ENCODE assay signal across 14 cellular contexts in genomic region chr9:123318961-123319421, GRCh38. TPM values are rescaled to one million over a fixed set of nuclear protein-coding genes. Genes with fewer than 3 reads are reported as not detected.
A peak's percentile ranks its signal among the peaks of the same experiment; 100 is the strongest.
DNase-seq lines count a peak whose midpoint lies in the region; FAIRE-seq and TF ChIP-seq lines count a peak whose summit lies in the region.
"Had no signal": no experiment of that assay in that cellular context is flagged by ENCODE, and none has a peak within 500 bp of the region (broad histone marks: within the 10 kb centered on the region; RNA-seq: fewer than 3 reads in every experiment).

No MANE protein-coding gene starts in this region.

- no peak overlapping the region for H2BK15ac ChIP-seq in H1 (ENCODE audit: low read length)

- H3K23me2 ChIP-seq in H1 (ENCODE audit: low read depth, low read length), result no peaks in the 10 kb centered on the region; the same call in 1 of the 2 replicates

- no peak for FAIRE-seq in H1 (lab: Jason Lieb, UNC)

- no peaks in the 10 kb centered on the region for H4K20me1 ChIP-seq in H1 (replicated peaks in 1 of 2; ENCODE audit: control insufficient read depth in 1 of 2, insufficient read depth in 2 of 2, low read length in 2 of 2)
- no peaks in the 10 kb centered on the region for H4K20me1 ChIP-seq in OCI-LY7 (ENCODE audit: insufficient read depth, low read length)

- H4K91ac ChIP-seq in H1 (replicated peaks; ENCODE audit: insufficient read length, low read length), result peak overlapping the region; percentile 20

- H2AFZ ChIP-seq in H1 (ENCODE audit: low read length), result no peak overlapping the region
- H2AFZ ChIP-seq in parathyroid adenoma, result peak overlapping the region; percentile 45
- no peak overlapping the region for H2AFZ ChIP-seq in OCI-LY7 (ENCODE audit: low read length)

- H2BK120ac ChIP-seq in H1 (replicated peaks; ENCODE audit: low read depth, low read length), result no peak overlapping the region

- H3K56ac ChIP-seq in H1 (replicated peaks; ENCODE audit: insufficient read length, low read depth, low read length), result no peak overlapping the region

- no peak overlapping the region for H3K9ac ChIP-seq in H1 (replicated peaks in 1 of 4; ENCODE audit: extremely low read depth in 1 of 4, low read depth in 3 of 4, low read length in 3 of 4)
- H3K9ac ChIP-seq in parathyroid adenoma, result no peak overlapping the region

- H3K27me3 ChIP-seq in H1 (replicated peaks in 1 of 4; ENCODE audit: control insufficient read depth in 3 of 4, extremely low read depth in 1 of 4, insufficient read depth in 3 of 4, low read length in 3 of 4) (no peaks in the 10 kb centered on the region), parathyroid adenoma (ENCODE audit: control insufficient read depth, insufficient read depth, low read length) (no peaks in the 10 kb centered on the region)

- no peak for TF ChIP-seq EP300 in H1 (IDR thresholded peaks at IDR 0.05; ENCODE audit: borderline replicate concordance in 1 of 2, low read depth in 2 of 2, low read length in 2 of 2)

- no peak overlapping the region for H2AK5ac ChIP-seq in H1 (ENCODE audit: low read depth, low read length)

- no peak for TF ChIP-seq POLR2A in H1 (IDR thresholded peaks at IDR 0.05; ENCODE audit: control extremely low read depth in 1 of 2, low read depth in 2 of 2, low read length in 2 of 2)

- no peaks in the 10 kb centered on the region for H3K79me1 ChIP-seq in H1 (ENCODE audit: low read depth, low read length)

- no peak overlapping the region for H3K4ac ChIP-seq in H1 (replicated peaks; ENCODE audit: insufficient read length, low read depth, low read length)

- no peak overlapping the region for H3K4me2 ChIP-seq in H1 (ENCODE audit: insufficient read depth in 1 of 2, low read depth in 2 of 2, low read length in 2 of 2)
- H3K4me2 ChIP-seq in parathyroid adenoma (ENCODE audit: low read length), result no peak overlapping the region
- no peak overlapping the region for H3K4me2 ChIP-seq in OCI-LY7 (ENCODE audit: low read length)

- H3K4me1 ChIP-seq in H1 (replicated peaks in 1 of 4; ENCODE audit: control insufficient read depth in 3 of 4, insufficient read depth in 4 of 4, low read length in 3 of 4) (peaks cover 0 to 6% (median 2%) of the 10 kb centered on the region in 4 experiments; a peak in 4 of 7 replicates), parathyroid adenoma (peaks cover 20% of the 10 kb centered on the region), OCI-LY7 (ENCODE audit: insufficient read depth, low read length, poor library complexity, severe bottlenecking) (peaks cover 39% of the 10 kb centered on the region)

- no peak overlapping the region for H3K23ac ChIP-seq in H1 (ENCODE audit: insufficient read length)

- no peak overlapping the region for H4K5ac ChIP-seq in H1 (ENCODE audit: insufficient read length, low read depth, low read length)

- BruUV-seq in OCI-LY7 (replicated peaks; lab: Mats Ljungman, UMichigan), result no TSS peak

- H3K36me3 ChIP-seq in H1 (ENCODE audit: control insufficient read depth in 2 of 4, insufficient read depth in 4 of 4, low read length in 3 of 4), result no peaks in the 10 kb centered on the region
- H3K36me3 ChIP-seq in parathyroid adenoma (ENCODE audit: control insufficient read depth, insufficient read depth, low read length), result no peaks in the 10 kb centered on the region
- no peaks in the 10 kb centered on the region for H3K36me3 ChIP-seq in OCI-LY7 (ENCODE audit: insufficient read depth, low read length)

- no peak for TF ChIP-seq RAD21 in H1 (IDR thresholded peaks at IDR 0.05 in 1 of 2, conservative IDR thresholded peaks at IDR 0.05 in 1 of 2; ENCODE audit: low read depth in 2 of 2, low read length in 2 of 2)

- H2BK20ac ChIP-seq in H1 (ENCODE audit: low read length), result no peak overlapping the region

- H3K9me2 ChIP-seq in OCI-LY7 (ENCODE audit: insufficient read depth, low read length), result no peaks in the 10 kb centered on the region

- H3K79me2 ChIP-seq in H1 (ENCODE audit: control insufficient read depth in 1 of 2, insufficient read depth in 2 of 2, low read length in 2 of 2) (no peaks in the 10 kb centered on the region), parathyroid adenoma (no peaks in the 10 kb centered on the region), OCI-LY7 (ENCODE audit: insufficient read depth, low read depth, low read length) (no peaks in the 10 kb centered on the region)

- POLR2A ChIA-PET in H1 (lab: Charles Lee; ENCODE audit: partially characterized antibody), result interaction anchor here (1.2 to 1.7 kb wide), 3 partner anchors 50 to 207 kb away, joined by 4 to 6 read pairs (median 4); no protein-coding TSS in a partner anchor
- POLR2A ChIA-PET in OCI-LY7 (lab: Charles Lee), result interaction anchor here (0.6 kb wide), 1 partner anchor 143 kb away, joined by 3 read pairs; no protein-coding TSS in a partner anchor

- CTCF ChIA-PET in H1 (lab: Charles Lee; ENCODE audit: partially characterized antibody) (interaction anchor here (1.3 to 5.3 kb wide), 5 partner anchors 9 to 50 kb away, joined by 3 to 29 read pairs (median 6); no protein-coding TSS in a partner anchor), OCI-LY7 (lab: Charles Lee; ENCODE audit: unreplicated experiment) (no interaction called here)

- DNase-seq in Ammon's horn (ENCODE audit: low spot score), result peak; percentile 57
- DNase-seq in LNCaP clone FGC (ENCODE audit: low read depth), result peak; percentile 41
- DNase-seq in H1 (ENCODE audit: low read depth in 1 of 2, low spot score in 2 of 2), result no peak
- no peak for DNase-seq in EL
- DNase-seq in activated effector memory CD4-positive, alpha-beta T cell treated with Interleukin-2 at 50 U/mL for 16 hours, result no peak
- no peak for DNase-seq in OCI-LY7 (ENCODE audit: low spot score)
- DNase-seq in NK-92 treated with Interleukin-12 subunit alpha and Interleukin-12 subunit beta, amount 100 ng/mL, for 24 hours (lab: John Stamatoyannopoulos, UW), result no peak
- DNase-seq: activated CD4-positive, alpha-beta T cell treated with anti-CD3 and anti-CD28 coated beads for 1 hour; activated T-cell treated with anti-CD3 and anti-CD28 coated beads, Interleukin-2, amount 50 U/mL, for 1 hour; CD4-positive, CD25-positive, alpha-beta regulatory T cell; effector memory CD8-positive, alpha-beta T cell; NCI-H187 treated with DMSO at 0.1 percent for 48 hours; stimulated activated CD4-positive, alpha-beta T cell treated with anti-CD3 and anti-CD28 coated beads, Interleukin-15, amount 100 ng/mL, for 24 hours had no signal

- no peak overlapping the region for H3K18ac ChIP-seq in H1 (ENCODE audit: extremely low read depth, low read length)

- H3K9me3 ChIP-seq in H1 (ENCODE audit: insufficient read depth in 2 of 2, low read depth in 1 of 2, low read length in 1 of 2) (no peaks in the 10 kb centered on the region), parathyroid adenoma (ENCODE audit: control insufficient read depth, low read length) (no peaks in the 10 kb centered on the region), OCI-LY7 (ENCODE audit: low read length) (no peaks in the 10 kb centered on the region)

- TF ChIP-seq CTCF in LNCaP clone FGC (IDR thresholded peaks at IDR 0.05; ENCODE audit: control insufficient read depth, extremely low read depth, insufficient read depth) (no peak), H1 (IDR thresholded peaks at IDR 0.05; ENCODE audit: control extremely low read depth in 1 of 3, insufficient read depth in 1 of 3, low read depth in 1 of 3, low read length in 3 of 3) (no peak), parathyroid adenoma (IDR thresholded peaks at IDR 0.05) (no peak), OCI-LY7 (conservative IDR thresholded peaks at IDR 0.05; ENCODE audit: low read length) (no peak)

- H3K4me3 ChIP-seq in LNCaP clone FGC (ENCODE audit: low read depth, low read length) (no peak overlapping the region), H1 (ENCODE audit: extremely low read depth in 1 of 4, insufficient read depth in 2 of 4, low read depth in 3 of 4, low read length in 4 of 4) (no peak overlapping the region), parathyroid adenoma (ENCODE audit: low read depth, low read length) (no peak overlapping the region), OCI-LY7 (ENCODE audit: low read depth, low read length, poor library complexity, severe bottlenecking) (no peak overlapping the region)

- H3K27ac ChIP-seq in H1 (ENCODE audit: low read depth, low read length) (no peak overlapping the region), parathyroid adenoma (peak overlapping the region; percentile 94), OCI-LY7 (ENCODE audit: low read depth, low read length, poor library complexity, severe bottlenecking) (no peak overlapping the region)

- no peak overlapping the region for H2BK5ac ChIP-seq in H1 (ENCODE audit: low read depth, low read length)

- no peak overlapping the region for H3K14ac ChIP-seq in H1 (ENCODE audit: insufficient read length)

- H4K8ac ChIP-seq in H1 (ENCODE audit: extremely low read depth, insufficient read depth, low read length), result no peak overlapping the region

- intact Hi-C loops in OCI-LY7 (cut with micrococcal nuclease; ENCODE audit: unreplicated experiment), result no loop called here

- peak overlapping the region; percentile 27; the same call in 1 of the 2 replicates for H2BK12ac ChIP-seq in H1 (ENCODE audit: low read depth, low read length)

- 84% methylated on average over 7 of the region's 7 CpGs; no CpG with 5 or more reads in 1 of the 2 experiments for WGBS in H1 (ENCODE audit: extremely low coverage in 1 of 2, insufficient coverage in 1 of 2, insufficient read length in 1 of 2, insufficient replicate concordance in 2 of 2, low coverage in 1 of 2, low lambda C conversion rate in 2 of 2, missing lambda C conversion rate in 1 of 2), 2 experiments

RNA-seq across cellular contexts. Expression of gene CRB2, which starts 37.0 kb away (rescaled TPM):
- total RNA-seq in H1 (2021; fragmentation: NEBNext Ultra II Directional; extraction: Animal tissue kit (Norgen Biotek cat#: 25700)), result 8.4 and 10.3 TPM in 2 replicates
- 4.0 and 6.9 TPM in 2 replicates for polyA plus RNA-seq in H1 (2011; rRNA removed)
- polyA plus RNA-seq in H1 (2011; cell fraction: cytosol; rRNA removed), result 4.8 TPM
- 21.4 TPM for polyA plus RNA-seq in H1 (2011; cell fraction: nucleus; rRNA removed)
- 5.1 to 11.2 TPM (median 9.5 TPM) in 4 replicates for polyA plus RNA-seq in H1 (2012, experiment 1 of 2)
- 6.3 TPM for polyA plus RNA-seq in H1 (2012, experiment 2 of 2)
- 3.3 TPM for polyA plus RNA-seq in H1 (2013, experiment 1 of 2)
- polyA plus RNA-seq in H1 (2013, experiment 2 of 2), result 3.0 TPM
- 8.8 and 10.1 TPM in 2 replicates for polyA minus RNA-seq in H1 (2011; rRNA and poly(A)+ RNA removed)
- 17.2 TPM for polyA minus RNA-seq in H1 (2011; cell fraction: cytosol; rRNA and poly(A)+ RNA removed)
- 19.0 TPM for polyA minus RNA-seq in H1 (2011; cell fraction: nucleus; rRNA and poly(A)+ RNA removed)
- total RNA-seq in OCI-LY7 (2014; rRNA removed; shearing (Covaris generic)), result 0.88 and 1.6 TPM in 2 replicates
- total RNA-seq in OCI-LY7 (2022), result 2.6 and 3.4 TPM in 2 replicates
- total RNA-seq: CD4-positive, CD25-positive, alpha-beta regulatory T cell had no signal

RNA-seq across cellular contexts. Expression of gene STRBP, which starts 50.6 kb away (rescaled TPM):
- 105 and 106 TPM in 2 replicates for total RNA-seq in H1 (2021; fragmentation: NEBNext Ultra II Directional; extraction: Animal tissue kit (Norgen Biotek cat#: 25700))
- polyA plus RNA-seq in H1 (2011; rRNA removed), result 16.8 and 29.7 TPM in 2 replicates
- 53.3 TPM for polyA plus RNA-seq in H1 (2011; cell fraction: cytosol; rRNA removed)
- 63.8 TPM for polyA plus RNA-seq in H1 (2011; cell fraction: nucleus; rRNA removed)
- 83.7 to 103 TPM (median 93.9 TPM) in 4 replicates for polyA plus RNA-seq in H1 (2012, experiment 1 of 2)
- 5.3 TPM for polyA plus RNA-seq in H1 (2012, experiment 2 of 2)
- 68.8 TPM for polyA plus RNA-seq in H1 (2013, experiment 1 of 2)
- 67.2 TPM for polyA plus RNA-seq in H1 (2013, experiment 2 of 2)
- 64.0 and 69.4 TPM in 2 replicates for polyA minus RNA-seq in H1 (2011; rRNA and poly(A)+ RNA removed)
- 61.0 TPM for polyA minus RNA-seq in H1 (2011; cell fraction: cytosol; rRNA and poly(A)+ RNA removed)
- polyA minus RNA-seq in H1 (2011; cell fraction: nucleus; rRNA and poly(A)+ RNA removed), result 88.7 TPM
- 82.8 and 96.0 TPM in 2 replicates for total RNA-seq in OCI-LY7 (2014; rRNA removed; shearing (Covaris generic))
- total RNA-seq in OCI-LY7 (2022), result 179 and 184 TPM in 2 replicates

Comparison
In these comparisons a context has a peak if more than half of its experiments do, and no peak if none do; other contexts are left out.
1. DNase-seq: peak in Ammon's horn (single experiment) and LNCaP clone FGC (single experiment); none in H1 (0 of 2), EL (single experiment), activated effector memory CD4-positive, alpha-beta T cell treated with Interleukin-2 at 50 U/mL for 16 hours (single experiment), OCI-LY7 (single experiment) and NK-92 treated with Interleukin-12 subunit alpha and Interleukin-12 subunit beta, amount 100 ng/mL, for 24 hours (single experiment).